In the genomic region with DNA sequence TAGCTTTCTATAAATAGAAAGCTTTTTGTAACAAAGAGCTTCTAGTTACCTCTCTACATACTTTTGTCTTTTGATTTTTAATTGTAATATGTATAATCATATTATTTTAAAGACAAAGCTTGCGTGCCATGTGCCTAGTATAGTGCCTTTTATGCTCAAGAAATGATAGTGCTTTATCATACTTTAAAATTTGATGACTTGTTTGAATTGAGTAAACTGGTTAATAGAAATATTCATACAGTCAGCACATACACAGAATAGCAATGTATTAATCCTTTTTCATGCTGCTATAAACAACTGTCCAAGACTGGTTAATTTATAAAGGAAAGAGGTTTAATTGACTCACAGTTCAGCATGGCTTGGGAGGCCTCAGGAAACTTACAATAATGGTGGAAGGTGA, we compare ENCODE assay signal across 35 cellular contexts.
DNase-seq lines count a peak whose midpoint lies in the region; ATAC-seq, FAIRE-seq and TF ChIP-seq lines count a peak whose summit lies in the region.
"Had no signal": no experiment of that assay in that cellular context is flagged by ENCODE, and none has a peak within 500 bp of the region (broad histone marks: within the 10 kb centered on the region; RNA-seq: fewer than 3 reads in every experiment).

No MANE protein-coding gene starts in this region.

- in situ Hi-C loops in HepG2 (cut with HindIII; ENCODE audit: extremely low pct_ligation_motif_present, low pct_unique_long_range_greater_than_20kb) (no loop called here), brain microvascular endothelial cell (cut with HindIII; ENCODE audit: low pct_ligation_motif_present, low sequenced_read_pairs) (no loop called here)

- H3K36me3 ChIP-seq in HepG2 (replicated peaks in 1 of 2; ENCODE audit: control insufficient read depth in 1 of 2, insufficient read depth in 2 of 2, low read length in 2 of 2) (no peaks in the 10 kb centered on the region), right lobe of liver (no peaks in the 10 kb centered on the region), GM23338 (ENCODE audit: insufficient read depth) (no peaks in the 10 kb centered on the region), osteoblast (ENCODE audit: insufficient read depth, low read length) (no peaks in the 10 kb centered on the region), brain microvascular endothelial cell (replicated peaks) (no peaks in the 10 kb centered on the region)
- H3K36me3 ChIP-seq: BE2C; BLaER1; BLaER1 treated with 17β-estradiol and CSF1 and Interleukin-3, amounts not matched to agents 10 nM and 100 nM had no signal

- H3K27ac ChIP-seq in HepG2 (ENCODE audit: extremely low read length, insufficient read depth, low read length), result no peak overlapping the region
- H3K27ac ChIP-seq in right lobe of liver, result no peak overlapping the region
- H3K27ac ChIP-seq in GM23338 (ENCODE audit: low read depth), result no peak overlapping the region
- H3K27ac ChIP-seq in osteoblast (ENCODE audit: low read depth, low read length), result no peak overlapping the region
- H3K27ac ChIP-seq in brain microvascular endothelial cell, result no peak overlapping the region
- H3K27ac ChIP-seq: 22Rv1; A549; BLaER1; BLaER1 treated with 17β-estradiol and CSF1 and Interleukin-3, amounts not matched to agents 10 nM and 100 nM; C4-2B had no signal

- POLR2A ChIA-PET in HepG2 (lab: Yijun Ruan, JAX), result no interaction called here

- H3K79me2 ChIP-seq in HepG2 (ENCODE audit: insufficient read depth, low read length) (no peaks in the 10 kb centered on the region), GM23338 (replicated peaks; ENCODE audit: insufficient read depth) (no peaks in the 10 kb centered on the region), osteoblast (ENCODE audit: insufficient read depth, low read length) (no peaks in the 10 kb centered on the region)

- no peak overlapping the region for H3K4me3 Mint-ChIP-seq in GM23338
- H3K4me3 Mint-ChIP-seq: B cell; CD14-positive monocyte; CD4-positive, alpha-beta memory T cell; CD4-positive, alpha-beta T cell; CD8-positive, alpha-beta memory T cell; CD8-positive, alpha-beta T cell had no signal

- H3K27ac Mint-ChIP-seq in GM23338, result 0 out of 2 replicates have a peak overlapping the region, but pooled peaks have one; percentile 41
- H3K27ac Mint-ChIP-seq: B cell; CD14-positive monocyte; CD4-positive, alpha-beta memory T cell; CD4-positive, alpha-beta T cell; CD4-positive, CD25-positive, alpha-beta regulatory T cell; CD8-positive, alpha-beta memory T cell; CD8-positive, alpha-beta T cell had no signal

- DNase-seq in HepG2 (ENCODE audit: low spot score) (no peak), right lobe of liver (no peak), GM23338 (ENCODE audit: low spot score) (no peak), osteoblast (ENCODE audit: insufficient read length, low spot score, missing footprints) (peak; percentile 66), brain microvascular endothelial cell (no peak), NCI-H2107 treated with DMSO at 0.1 percent for 48 hours (lab: John Stamatoyannopoulos, UW; ENCODE audit: unreplicated experiment) (no peak)
- DNase-seq: 8988T; ACHN; AML-193; BE2C; C1 segment of cervical spinal cord; Caco-2; Calu3; CD4-positive, alpha-beta memory T cell; CD4-positive, alpha-beta T cell; CD4-positive, CD25-positive, alpha-beta regulatory T cell; CD8-positive, alpha-beta memory T cell; CD8-positive, alpha-beta T cell; COR-L47; DMS 273 treated with DMSO at 0.1 percent for 48 hours; DMS153; DMS53; DMS79; DMS79 treated with DMSO at 0.1 percent for 48 hours; DND-41; EL had no signal

- H3F3A ChIP-seq in GM23338 (replicated peaks; ENCODE audit: low read depth), result no peaks in the 10 kb centered on the region

- intact Hi-C loops in HepG2 (cut with micrococcal nuclease; ENCODE audit: unreplicated experiment) (no loop called here), right lobe of liver (cut with DNase I) (no loop called here)

- no peak for TF ChIP-seq CTCF in HepG2 (CRISPR knock-in tag; IDR thresholded peaks at IDR 0.05)
- no peak for TF ChIP-seq CTCF in right lobe of liver (IDR thresholded peaks at IDR 0.05)
- TF ChIP-seq CTCF in GM23338 (conservative IDR thresholded peaks at IDR 0.05; ENCODE audit: low read depth in 2 of 2), result no peak
- TF ChIP-seq CTCF in osteoblast (IDR thresholded peaks at IDR 0.05; ENCODE audit: extremely low read depth, low read depth, low read length), result no peak
- TF ChIP-seq CTCF in brain microvascular endothelial cell (IDR thresholded peaks at IDR 0.05; ENCODE audit: low read depth, low read length, missing control alignments), result no peak

- H3K4me1 ChIP-seq in HepG2 (ENCODE audit: insufficient read depth, low read length) (no peaks in the 10 kb centered on the region), right lobe of liver (no peaks in the 10 kb centered on the region), GM23338 (ENCODE audit: insufficient read depth) (no peaks in the 10 kb centered on the region), osteoblast (ENCODE audit: insufficient read depth, low read length) (no peaks in the 10 kb centered on the region)
- H3K4me1 ChIP-seq: A549; BE2C; BLaER1; BLaER1 treated with 17β-estradiol and CSF1 and Interleukin-3, amounts not matched to agents 10 nM and 100 nM; Caco-2 had no signal

- H3K27me3 ChIP-seq in HepG2 (ENCODE audit: control insufficient read depth in 1 of 2, insufficient read depth in 2 of 2, low read length in 2 of 2), result no peaks in the 10 kb centered on the region
- H3K27me3 ChIP-seq in right lobe of liver, result no peaks in the 10 kb centered on the region
- H3K27me3 ChIP-seq in GM23338 (ENCODE audit: insufficient read depth), result no peaks in the 10 kb centered on the region
- H3K27me3 ChIP-seq in osteoblast (ENCODE audit: insufficient read depth, low read length), result no peaks in the 10 kb centered on the region
- H3K27me3 ChIP-seq in brain microvascular endothelial cell (replicated peaks), result no peaks in the 10 kb centered on the region
- H3K27me3 ChIP-seq: BE2C; BLaER1; BLaER1 treated with 17β-estradiol and CSF1 and Interleukin-3, amounts not matched to agents 10 nM and 100 nM had no signal

- H3K4me3 ChIP-seq in HepG2 (replicated peaks in 1 of 3; ENCODE audit: insufficient read depth in 1 of 3, low read depth in 2 of 3, low read length in 3 of 3) (no peak overlapping the region), right lobe of liver (no peak overlapping the region), GM23338 (no peak overlapping the region), osteoblast (ENCODE audit: insufficient read depth, low read length) (no peak overlapping the region), brain microvascular endothelial cell (ENCODE audit: low read depth, low read length) (no peak overlapping the region)
- H3K4me3 ChIP-seq: A549; BLaER1; BLaER1 treated with 17β-estradiol and CSF1 and Interleukin-3, amounts not matched to agents 10 nM and 100 nM had no signal

- H3K9me2 ChIP-seq in GM23338 (ENCODE audit: insufficient read depth), result no peaks in the 10 kb centered on the region

- FAIRE-seq in HepG2 (lab: Jason Lieb, UNC), result no peak
- FAIRE-seq: A204.1, A549, D721Med had no signal

- no peaks in the 10 kb centered on the region for H3K9me3 ChIP-seq in HepG2 (ENCODE audit: low read length)
- H3K9me3 ChIP-seq in right lobe of liver, result no peaks in the 10 kb centered on the region
- H3K9me3 ChIP-seq in osteoblast (ENCODE audit: low read depth, low read length), result no peaks in the 10 kb centered on the region
- H3K9me3 ChIP-seq: A549; BE2C; BLaER1; BLaER1 treated with 17β-estradiol and CSF1 and Interleukin-3, amounts not matched to agents 10 nM and 100 nM; Caco-2 had no signal

- no peak overlapping the region for H3K4me2 ChIP-seq in HepG2 (ENCODE audit: low read depth, low read length)
- H3K4me2 ChIP-seq in GM23338, result no peak overlapping the region
- no peak overlapping the region for H3K4me2 ChIP-seq in osteoblast (ENCODE audit: insufficient read depth, low read length)
- H3K4me2 ChIP-seq: A549; BLaER1; BLaER1 treated with 17β-estradiol and CSF1 and Interleukin-3, amounts not matched to agents 10 nM and 100 nM had no signal

- no peak overlapping the region for H2AFZ ChIP-seq in HepG2 (ENCODE audit: low read length)
- H2AFZ ChIP-seq in GM23338, result no peak overlapping the region
- no peak overlapping the region for H2AFZ ChIP-seq in osteoblast (ENCODE audit: low read length)

- H3K27me3 Mint-ChIP-seq in GM23338 (ENCODE audit: insufficient read depth, low read depth, poor library complexity), result peaks cover 2% of the 10 kb centered on the region
- H3K27me3 Mint-ChIP-seq: B cell; CD4-positive, alpha-beta memory T cell; CD4-positive, alpha-beta T cell; CD4-positive, CD25-positive, alpha-beta regulatory T cell had no signal

- WGBS in HepG2 (ENCODE audit: low lambda C conversion rate), result 0% methylated on average over 1 of the region's 1 CpG
- whole genome bisulfite sequencing in right lobe of liver (ENCODE audit: insufficient coverage, low coverage, low lambda C conversion rate, missing lambda C conversion rate), result 0% methylated on average over 1 of the region's 1 CpG

- no peak for TF ChIP-seq RAD21 in HepG2 (CRISPR knock-in tag; IDR thresholded peaks at IDR 0.05)

- BruUV-seq in HepG2 (replicated peaks; lab: Mats Ljungman, UMichigan), result no TSS peak

- no peak overlapping the region for H3K9ac ChIP-seq in HepG2 (ENCODE audit: insufficient read depth, low read depth, low read length)
- H3K9ac ChIP-seq: BLaER1; BLaER1 treated with 17β-estradiol and CSF1 and Interleukin-3, amounts not matched to agents 10 nM and 100 nM had no signal

- TF ChIP-seq POLR2A in HepG2 (IDR thresholded peaks at IDR 0.05; ENCODE audit: insufficient read depth in 1 of 2, low read depth in 2 of 2, low read length in 2 of 2) (no peak), right lobe of liver (IDR thresholded peaks at IDR 0.05) (no peak)

- H4K20me1 ChIP-seq in HepG2 (ENCODE audit: insufficient read depth, low read length) (no peaks in the 10 kb centered on the region), GM23338 (replicated peaks; ENCODE audit: insufficient read depth) (no peaks in the 10 kb centered on the region), osteoblast (ENCODE audit: insufficient read depth, low read length) (no peaks in the 10 kb centered on the region)
- H4K20me1 ChIP-seq: BLaER1; BLaER1 treated with 17β-estradiol and CSF1 and Interleukin-3, amounts not matched to agents 10 nM and 100 nM had no signal

- ATAC-seq in HepG2 (no peak), right lobe of liver (no peak), GM23338 (no peak)
- ATAC-seq: A549; CD8-positive, alpha-beta T cell had no signal

- no peak for TF ChIP-seq EP300 in HepG2 (IDR thresholded peaks at IDR 0.05; ENCODE audit: low read depth in 2 of 2, low read length in 2 of 2)
- TF ChIP-seq EP300 in HepG2 (CRISPR knock-in tag; IDR thresholded peaks at IDR 0.05; ENCODE audit: borderline replicate concordance), result no peak

- H3K4me1 Mint-ChIP-seq in GM23338, result no peaks in the 10 kb centered on the region
- H3K4me1 Mint-ChIP-seq: B cell; CD14-positive monocyte; CD4-positive, alpha-beta memory T cell; CD4-positive, CD25-positive, alpha-beta regulatory T cell; CD8-positive, alpha-beta memory T cell had no signal

- H3K36me3 Mint-ChIP-seq in GM23338 (ENCODE audit: low read depth), result no peaks in the 10 kb centered on the region
- H3K36me3 Mint-ChIP-seq: CD14-positive monocyte; CD4-positive, alpha-beta memory T cell; CD4-positive, CD25-positive, alpha-beta regulatory T cell; CD8-positive, alpha-beta memory T cell; CD8-positive, alpha-beta T cell had no signal

- CTCF ChIA-PET in HepG2 (lab: Yijun Ruan, JAX; ENCODE audit: low intra/inter-chr PET ratio, low total read pairs), result no interaction called here

- no peaks in the 10 kb centered on the region; the same call in 2 of the 3 replicates for H3K9me3 Mint-ChIP-seq in GM23338

TF ChIP-seq in GM23338, 12 proteins besides CTCF, POLR2A, EP300 and RAD21 (continues in another document):
- no peak for TF ChIP-seq ZNF331 (CRISPR knock-in tag; IDR thresholded peaks at IDR 0.05; ENCODE audit: low read depth)
